In genomic region chr2:203018181-203018580, GRCh38 we compare ENCODE assay signal across 8 cellular contexts. TPM values are rescaled to one million over a fixed set of nuclear protein-coding genes. Genes with fewer than 3 reads are reported as not detected.
DNase-seq lines count a peak whose midpoint lies in the region; ATAC-seq and TF ChIP-seq lines count a peak whose summit lies in the region.

No MANE protein-coding gene starts in this region.

- H3K27ac ChIP-seq in GM23338 (ENCODE audit: low read depth) (no peak overlapping the region), foreskin keratinocyte (peak overlapping the region; percentile 14)

- no peaks in the 10 kb centered on the region for H4K20me1 ChIP-seq in GM23338 (replicated peaks; ENCODE audit: insufficient read depth)

- H3K27ac Mint-ChIP-seq in GM23338 (peak overlapping the region; percentile 8; the same call in 1 of the 2 replicates), WTC11 (peak overlapping the region; percentile 60; the same call in 1 of the 2 replicates)

- H3K9me2 ChIP-seq in GM23338 (ENCODE audit: insufficient read depth) = no peaks in the 10 kb centered on the region

- no peaks in the 10 kb centered on the region for H3K9me3 ChIP-seq in skeletal muscle satellite cell (replicated peaks; ENCODE audit: low read length)

- TF ChIP-seq CTCF in GM23338 (conservative IDR thresholded peaks at IDR 0.05; ENCODE audit: low read depth in 2 of 2) (no peak), WTC11 (IDR thresholded peaks at IDR 0.05) (no peak), foreskin keratinocyte (conservative IDR thresholded peaks at IDR 0.05) (no peak)

- POLR2A ChIA-PET in WTC11 (lab: Charles Lee) = no interaction called here

- H3K4me1 ChIP-seq in GM23338 (ENCODE audit: insufficient read depth) = 0 out of 2 replicates have a peak, but pooled peaks cover 3% of the 10 kb centered on the region
- peaks cover 12% of the 10 kb centered on the region for H3K4me1 ChIP-seq in foreskin keratinocyte
- H3K4me1 ChIP-seq in skeletal muscle satellite cell (ENCODE audit: control insufficient read depth, insufficient read depth, low read length) = peaks cover 38% of the 10 kb centered on the region

- H3K36me3 Mint-ChIP-seq in GM23338 (ENCODE audit: low read depth) (no peaks in the 10 kb centered on the region), WTC11 (no peaks in the 10 kb centered on the region)

- DNase-seq in GM23338 (ENCODE audit: low spot score) (no peak), WTC11 (ENCODE audit: low spot score) (no peak), foreskin keratinocyte (no peak), islet precursor cell (no peak), NCI-H1105 (lab: John Stamatoyannopoulos, UW) (no peak)

- CTCF ChIA-PET in WTC11 (lab: Charles Lee) = no interaction called here

- H3K4me2 ChIP-seq in GM23338 (peak overlapping the region; percentile 31), skeletal muscle satellite cell (ENCODE audit: low read length) (peak overlapping the region; percentile 76)

- no peak overlapping the region for H3K4me3 ChIP-seq in GM23338
- peak overlapping the region; percentile 95 for H3K4me3 ChIP-seq in skeletal muscle satellite cell (ENCODE audit: low read length)

- no peak for ATAC-seq in GM23338
- ATAC-seq in WTC11 = no peak
- ATAC-seq in foreskin keratinocyte = no peak
- no peak for ATAC-seq in GM18909 (IDR thresholded peaks at IDR 0.05; ENCODE audit: poor library complexity, unreplicated experiment)
- no peak for ATAC-seq in GM19023 (IDR thresholded peaks at IDR 0.05; ENCODE audit: unreplicated experiment)

- peaks cover 7% of the 10 kb centered on the region; the same call in 1 of the 2 replicates for H3K79me2 ChIP-seq in GM23338 (replicated peaks; ENCODE audit: insufficient read depth)

- H3K4me3 Mint-ChIP-seq in GM23338 (peak overlapping the region; percentile 43), WTC11 (peak overlapping the region; percentile 36)

- H3K9me3 Mint-ChIP-seq in GM23338 (no peaks in the 10 kb centered on the region), WTC11 (no peaks in the 10 kb centered on the region)

- H3K4me1 Mint-ChIP-seq in GM23338 (peaks cover 19% of the 10 kb centered on the region), WTC11 (peaks cover 20% of the 10 kb centered on the region)

- no peak overlapping the region for H2AFZ ChIP-seq in GM23338

- H3K36me3 ChIP-seq in GM23338 (ENCODE audit: insufficient read depth) = no peaks in the 10 kb centered on the region
- no peaks in the 10 kb centered on the region for H3K36me3 ChIP-seq in skeletal muscle satellite cell (ENCODE audit: insufficient read depth, low read length)

- peaks cover 7% of the 10 kb centered on the region for H3K27me3 Mint-ChIP-seq in GM23338 (ENCODE audit: insufficient read depth, low read depth, poor library complexity)
- no peaks in the 10 kb centered on the region for H3K27me3 Mint-ChIP-seq in WTC11 (ENCODE audit: low read depth)

- peak overlapping the region; percentile 98 for H3K9ac ChIP-seq in skeletal muscle satellite cell (ENCODE audit: low read depth, low read length)

- H3K27me3 ChIP-seq in GM23338 (ENCODE audit: insufficient read depth) (no peaks in the 10 kb centered on the region), foreskin keratinocyte (no peaks in the 10 kb centered on the region), skeletal muscle satellite cell (ENCODE audit: control insufficient read depth, insufficient read depth, low read length) (no peaks in the 10 kb centered on the region)

- H3F3A ChIP-seq in GM23338 (replicated peaks; ENCODE audit: low read depth) = no peaks in the 10 kb centered on the region

TF ChIP-seq in WTC11, 78 proteins besides CTCF, POLR2A, EP300 and RAD21:
- no peak for TF ChIP-seq NR3C1 (CRISPR knock-in tag; conservative IDR thresholded peaks at IDR 0.05; ENCODE audit: low read depth)
- no peak for TF ChIP-seq FOXP4 (CRISPR knock-in tag; IDR thresholded peaks at IDR 0.05)
- no peak for TF ChIP-seq FOXJ3 (CRISPR knock-in tag; IDR thresholded peaks at IDR 0.05; ENCODE audit: borderline replicate concordance)
- no peak for TF ChIP-seq TP53 (CRISPR knock-in tag; IDR thresholded peaks at IDR 0.05)
- TF ChIP-seq ZNF281 (CRISPR knock-in tag; IDR thresholded peaks at IDR 0.05) = no peak
TF ChIP-seq in WTC11: peak in this region for 0.

RNA-seq across cellular contexts. Expression of gene NBEAL1, which starts 3.5 kb away (rescaled TPM):
- 11.6 and 13.3 TPM in 2 replicates for total RNA-seq in GM23338 (2014; rRNA removed; shearing (Covaris generic))
- polyA plus RNA-seq in GM23338 (2016; fragmentation: Nextera tagmentation; extraction: Ambion mirVana) (17.6 and 21.8 TPM in 2 replicates), foreskin keratinocyte (2.8 and 2.9 TPM in 2 replicates)
- total RNA-seq in WTC11 (2021) (7.7 to 10.5 TPM (median 8.5 TPM) in 3 replicates), foreskin keratinocyte (16.3 and 18.5 TPM in 2 replicates)
- 26.0 and 31.9 TPM in 2 replicates for total RNA-seq in skeletal muscle satellite cell (2012; rRNA removed)
